ENCODE assay signal across 8 cellular contexts in the genomic region with DNA sequence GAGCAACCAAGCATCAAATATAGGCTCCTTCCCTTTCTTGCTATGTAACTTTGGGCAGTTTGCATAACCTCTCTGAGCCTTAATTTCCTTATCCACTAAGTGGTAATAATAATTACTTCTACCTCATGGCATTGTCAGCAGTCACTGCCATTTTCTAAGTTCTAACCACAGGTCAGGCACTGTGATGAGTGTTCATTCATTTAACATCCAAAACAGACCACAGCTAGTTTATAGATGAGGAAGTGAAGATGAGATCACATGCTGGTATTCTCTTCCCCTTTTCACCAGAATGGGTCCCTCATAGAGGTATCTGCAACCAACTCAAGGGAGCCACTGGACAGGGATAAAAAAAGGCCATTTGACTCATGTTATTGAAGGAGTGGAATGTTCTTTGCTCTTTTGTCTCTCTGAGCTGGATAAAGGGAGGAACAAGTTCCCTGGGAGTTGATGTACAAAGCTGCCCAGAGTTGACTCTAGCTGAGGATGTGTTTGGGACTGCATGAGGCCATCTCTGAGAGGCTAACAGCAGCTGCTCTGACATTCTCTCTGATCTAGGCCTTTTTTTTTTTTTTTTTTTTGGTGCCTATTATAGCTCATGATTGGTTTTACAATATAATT.
A peak's percentile ranks its signal among the peaks of the same experiment; 100 is the strongest.
DNase-seq lines count a peak whose midpoint lies in the region; ATAC-seq and TF ChIP-seq lines count a peak whose summit lies in the region.

No MANE protein-coding gene starts in this region.

- H3K27ac ChIP-seq in neural progenitor cell = no peak overlapping the region

- peak overlapping the region; percentile 47 for H3K27ac Mint-ChIP-seq in activated naive CD8-positive, alpha-beta T cell treated with anti-CD3 and anti-CD28 coated beads, Interleukin-2, amount 50 U/mL, for 24 hours
- H3K27ac Mint-ChIP-seq in neural progenitor cell = no peak overlapping the region

- no peak overlapping the region for H3K9ac ChIP-seq in neural progenitor cell

- H3K4me3 ChIP-seq in neural progenitor cell = no peak overlapping the region

- no peak overlapping the region for H3K4me2 ChIP-seq in neural progenitor cell

- no peaks in the 10 kb centered on the region for H3K36me3 ChIP-seq in neural progenitor cell

- H3K9me3 ChIP-seq in neural progenitor cell (ENCODE audit: low read depth) = no peaks in the 10 kb centered on the region

- no peaks in the 10 kb centered on the region for H3K4me1 ChIP-seq in neural progenitor cell

- H3K9me3 Mint-ChIP-seq in activated naive CD8-positive, alpha-beta T cell treated with anti-CD3 and anti-CD28 coated beads, Interleukin-2, amount 50 U/mL, for 24 hours = no peaks in the 10 kb centered on the region
- no peaks in the 10 kb centered on the region for H3K9me3 Mint-ChIP-seq in neural progenitor cell

- ATAC-seq in GM19463 (IDR thresholded peaks at IDR 0.05; ENCODE audit: unreplicated experiment) (peak; percentile 88), HG03378 (IDR thresholded peaks at IDR 0.05; ENCODE audit: unreplicated experiment) (peak; percentile 97)
- peak; percentile 79 for ATAC-seq in activated naive CD8-positive, alpha-beta T cell treated with anti-CD3 and anti-CD28 coated beads, Interleukin-2, amount 50 U/mL, for 24 hours

- DNase-seq in EH (ENCODE audit: low read depth) (peak; percentile 13), NCI-H69 (lab: John Stamatoyannopoulos, UW) (no peak), DMS 273 treated with DMSO at 0.1 percent for 48 hours (lab: John Stamatoyannopoulos, UW) (no peak), neural progenitor cell (ENCODE audit: low spot score) (no peak)
- DNase-seq in activated naive CD8-positive, alpha-beta T cell treated with anti-CD3 and anti-CD28 coated beads, Interleukin-2, amount 50 U/mL, for 24 hours = no peak
- DNase-seq in activated CD4-positive, CD25-positive, alpha-beta regulatory T cell treated with anti-CD3 and anti-CD28 coated beads, Interleukin-2, amount 50 U/mL, for 72 hours = no peak

- peaks cover 17% of the 10 kb centered on the region for H3K4me1 Mint-ChIP-seq in activated naive CD8-positive, alpha-beta T cell treated with anti-CD3 and anti-CD28 coated beads, Interleukin-2, amount 50 U/mL, for 24 hours
- peaks cover 6% of the 10 kb centered on the region for H3K4me1 Mint-ChIP-seq in neural progenitor cell

- no peaks in the 10 kb centered on the region for H3K36me3 Mint-ChIP-seq in activated naive CD8-positive, alpha-beta T cell treated with anti-CD3 and anti-CD28 coated beads, Interleukin-2, amount 50 U/mL, for 24 hours (ENCODE audit: low read depth)
- H3K36me3 Mint-ChIP-seq in neural progenitor cell = no peaks in the 10 kb centered on the region

- H4K20me1 ChIP-seq in neural progenitor cell (ENCODE audit: low read depth) = no peaks in the 10 kb centered on the region

- H3K27me3 ChIP-seq in neural progenitor cell = no peaks in the 10 kb centered on the region

- H2AFZ ChIP-seq in neural progenitor cell (replicated peaks) = no peak overlapping the region

- H3K79me2 ChIP-seq in neural progenitor cell (ENCODE audit: low read depth) = no peaks in the 10 kb centered on the region

- H3F3A ChIP-seq in neural progenitor cell (ENCODE audit: low read depth) = no peaks in the 10 kb centered on the region

- H3K4me3 Mint-ChIP-seq in activated naive CD8-positive, alpha-beta T cell treated with anti-CD3 and anti-CD28 coated beads, Interleukin-2, amount 50 U/mL, for 24 hours = no peak overlapping the region
- no peak overlapping the region for H3K4me3 Mint-ChIP-seq in neural progenitor cell

- no peaks in the 10 kb centered on the region for H3K27me3 Mint-ChIP-seq in activated naive CD8-positive, alpha-beta T cell treated with anti-CD3 and anti-CD28 coated beads, Interleukin-2, amount 50 U/mL, for 24 hours
- peaks cover 8% of the 10 kb centered on the region for H3K27me3 Mint-ChIP-seq in neural progenitor cell (ENCODE audit: insufficient read depth, low read depth)

- TF ChIP-seq CTCF in neural progenitor cell (IDR thresholded peaks at IDR 0.05) = no peak
